6 cellular contexts compared by ENCODE assay signal in the genomic region with DNA sequence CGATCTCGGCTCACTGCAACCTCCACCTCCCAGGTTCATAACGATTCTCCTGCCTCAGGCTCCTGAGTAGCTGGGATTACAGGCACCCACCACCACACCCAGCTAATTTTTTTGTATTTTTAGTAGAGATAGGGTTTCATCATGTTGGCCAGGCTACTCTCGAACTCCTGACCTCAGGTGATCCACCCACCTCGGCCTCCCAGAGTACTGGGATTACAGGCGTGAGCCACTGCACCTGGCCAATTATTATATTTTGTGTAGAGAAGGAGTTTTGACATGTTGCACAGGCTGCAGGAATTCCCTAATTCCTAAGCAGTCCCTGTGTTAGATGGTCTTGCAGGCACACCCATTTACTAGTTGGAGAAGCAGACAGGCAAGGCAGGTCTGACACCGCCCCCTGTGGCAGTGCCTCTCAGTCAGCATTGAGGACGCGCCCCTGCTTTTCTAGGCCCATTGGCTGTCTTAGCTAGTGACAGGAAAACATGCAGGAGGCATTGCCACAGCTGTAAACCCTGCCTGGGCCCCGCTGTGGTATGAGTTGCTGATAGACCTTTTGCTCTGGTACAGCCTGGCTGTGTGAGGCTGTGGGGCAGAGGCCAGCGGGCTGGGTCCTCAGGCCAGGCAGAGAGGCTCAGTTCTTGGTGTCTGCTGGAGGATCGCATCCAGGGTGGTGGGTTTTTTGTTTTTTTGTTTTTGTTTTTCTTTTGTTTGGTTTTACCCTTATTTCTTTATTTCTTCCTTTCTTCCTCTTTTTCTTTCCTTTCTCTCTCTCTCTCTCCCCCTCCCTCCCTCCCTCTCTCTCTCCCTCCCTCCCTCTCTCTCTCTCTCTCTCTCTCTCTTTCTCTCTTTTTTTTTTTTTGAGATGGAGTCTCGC. TPM values are rescaled to one million over a fixed set of nuclear protein-coding genes. Genes with fewer than 3 reads are reported as not detected.
A peak's percentile ranks its signal among the peaks of the same experiment; 100 is the strongest.
DNase-seq lines count a peak whose midpoint lies in the region; ATAC-seq and TF ChIP-seq lines count a peak whose summit lies in the region.
"Not testable (repeated sequence)": the region's sequence is repeated elsewhere in the genome, so short reads cannot be mapped to it uniquely, and the experiment has no call there.

No MANE protein-coding gene starts in this region.

- not testable (repeated sequence) for H2AFZ ChIP-seq in trophoblast cell (ENCODE audit: insufficient read depth, low read length, poor library complexity)

- ATAC-seq in Panc1: peak; percentile 47

- CTCF ChIA-PET in Panc1 (lab: Charles Lee): not testable (repeated sequence)

- not testable (repeated sequence) for H3K14ac ChIP-seq in trophoblast cell (ENCODE audit: low read length)

- H3K9ac ChIP-seq in trophoblast cell (ENCODE audit: low read length): not testable (repeated sequence)

- POLR2A ChIA-PET in Panc1 (lab: Charles Lee): not testable (repeated sequence)

- not testable (repeated sequence) for H4K12ac ChIP-seq in trophoblast cell (ENCODE audit: low read depth, low read length)

- H3K27me3 ChIP-seq in Panc1 (ENCODE audit: control insufficient read depth, insufficient read depth, low read length); trophoblast cell (ENCODE audit: insufficient read depth, low read length); thyroid gland: not testable (repeated sequence)

- H2BK5ac ChIP-seq in trophoblast cell (ENCODE audit: low read depth, low read length, poor library complexity): not testable (repeated sequence)

- BruUV-seq in Panc1 (replicated peaks; lab: Mats Ljungman, UMichigan): not testable (repeated sequence)

- in situ Hi-C loops in Panc1 (cut with HindIII; ENCODE audit: low pct_unique_long_range_greater_than_20kb, low sequenced_read_pairs): not testable (repeated sequence)

- H4K8ac ChIP-seq in trophoblast cell (ENCODE audit: low read depth, low read length): not testable (repeated sequence)

- no CpG with 5 or more reads among the region's 13 CpGs for WGBS in trophoblast cell (ENCODE audit: extremely low coverage, insufficient coverage, insufficient read length)
- WGBS in thyroid gland, 2 donors: 74 to 78% methylated on average over 10 to 11 of the region's 13 CpGs

- not testable (repeated sequence) for H2AK5ac ChIP-seq in trophoblast cell (ENCODE audit: low read length)

- H3K4ac ChIP-seq in trophoblast cell (ENCODE audit: low read depth, low read length): not testable (repeated sequence)

- TF ChIP-seq POLR2A in thyroid gland (IDR thresholded peaks at IDR 0.05): not testable (repeated sequence)

- H3K23ac ChIP-seq in trophoblast cell (ENCODE audit: low read length): not testable (repeated sequence)

- H3K79me2 ChIP-seq in trophoblast cell (ENCODE audit: control insufficient read depth, insufficient read depth, low read length, poor library complexity): not testable (repeated sequence)

- intact Hi-C loops in Panc1 (cut with micrococcal nuclease; ENCODE audit: unreplicated experiment): not testable (repeated sequence)
- intact Hi-C loops in thyroid gland (cut with DNase I): loop anchor here (10.0 kb wide), 1 partner anchor 47 kb away; no protein-coding TSS in a partner anchor

- H3K4me1 ChIP-seq in Panc1 (ENCODE audit: control insufficient read depth, insufficient read depth, low read length): peaks cover 43% of the 10 kb centered on the region
- H3K4me1 ChIP-seq in trophoblast cell (ENCODE audit: control insufficient read depth in 1 of 2, insufficient read depth in 2 of 2, low read length in 2 of 2): peaks cover 12 to 21% of the 10 kb centered on the region in 2 experiments
- H3K4me1 ChIP-seq in thyroid gland: peaks cover 25 to 42% of the 10 kb centered on the region in 2 donors

- H3K18ac ChIP-seq in trophoblast cell (ENCODE audit: low read length): not testable (repeated sequence)

- H3K4me2 ChIP-seq in trophoblast cell (ENCODE audit: low read length): not testable (repeated sequence)

- H3K9me3 Mint-ChIP-seq in activated T-cell treated with anti-CD3 and anti-CD28 coated beads, Interleukin-2, amount 50 U/mL, for 24 hours: not testable (repeated sequence)

- peak; percentile 59 for DNase-seq in GM19238 (ENCODE audit: insufficient read length, low spot score)
- DNase-seq in Panc1 (ENCODE audit: low read depth, low spot score): not testable (repeated sequence)
- DNase-seq in activated T-cell treated with anti-CD3 and anti-CD28 coated beads, Interleukin-2, amount 50 U/mL, for 24 hours: peak; percentile 77
- DNase-seq in fibroblast of villous mesenchyme (ENCODE audit: low read depth): peak; percentile 87
- DNase-seq in trophoblast cell: peak; percentile 93 to 98
- DNase-seq in thyroid gland: peak; percentile 49 to 54

- peaks cover 31% of the 10 kb centered on the region for H3K36me3 Mint-ChIP-seq in activated T-cell treated with anti-CD3 and anti-CD28 coated beads, Interleukin-2, amount 50 U/mL, for 24 hours (ENCODE audit: low read depth)

- H3K27me3 Mint-ChIP-seq in activated T-cell treated with anti-CD3 and anti-CD28 coated beads, Interleukin-2, amount 50 U/mL, for 24 hours: not testable (repeated sequence)

- H3K79me1 ChIP-seq in trophoblast cell (ENCODE audit: low read length): not testable (repeated sequence)

- H4K91ac ChIP-seq in trophoblast cell (ENCODE audit: low read depth, low read length): not testable (repeated sequence)

- H3K4me3 ChIP-seq in Panc1 (ENCODE audit: low read depth in 2 of 2, low read length in 2 of 2); fibroblast of villous mesenchyme (ENCODE audit: low read depth, low read length); trophoblast cell (ENCODE audit: low read depth, low read length); thyroid gland (replicated peaks in 1 of 3): not testable (repeated sequence)

- H2BK120ac ChIP-seq in trophoblast cell (ENCODE audit: insufficient read depth, low read length, poor library complexity): not testable (repeated sequence)

- TF ChIP-seq CTCF in Panc1 (IDR thresholded peaks at IDR 0.05); thyroid gland (IDR thresholded peaks at IDR 0.05): not testable (repeated sequence)
- TF ChIP-seq CTCF in fibroblast of villous mesenchyme (IDR thresholded peaks at IDR 0.05; ENCODE audit: insufficient read depth, low read depth, low read length): peak; percentile 57

- peak overlapping the region; percentile 73 for H3K27ac Mint-ChIP-seq in activated T-cell treated with anti-CD3 and anti-CD28 coated beads, Interleukin-2, amount 50 U/mL, for 24 hours

- H3K36me3 ChIP-seq in Panc1 (ENCODE audit: control insufficient read depth, insufficient read depth, low read length); trophoblast cell (ENCODE audit: control insufficient read depth in 1 of 2, insufficient read depth in 2 of 2, low read length in 2 of 2); thyroid gland: not testable (repeated sequence)

- H2BK12ac ChIP-seq in trophoblast cell (ENCODE audit: low read length): not testable (repeated sequence)

- H3K4me3 Mint-ChIP-seq in activated T-cell treated with anti-CD3 and anti-CD28 coated beads, Interleukin-2, amount 50 U/mL, for 24 hours: not testable (repeated sequence)

- not testable (repeated sequence) for H3K9me3 ChIP-seq in Panc1 (ENCODE audit: control insufficient read depth, insufficient read depth, low read depth, low read length); trophoblast cell (ENCODE audit: insufficient read depth, low read depth, low read length); thyroid gland

- H3K4me1 Mint-ChIP-seq in activated T-cell treated with anti-CD3 and anti-CD28 coated beads, Interleukin-2, amount 50 U/mL, for 24 hours (ENCODE audit: low read depth): peaks cover 53% of the 10 kb centered on the region

- H3K27ac ChIP-seq in Panc1 (ENCODE audit: low read length): peak overlapping the region; percentile 78
- not testable (repeated sequence) for H3K27ac ChIP-seq in trophoblast cell (ENCODE audit: low read depth, low read length)
- H3K27ac ChIP-seq in thyroid gland: peak overlapping the region in 2 of 3 donors; percentile 29 to 43

RNA-seq across cellular contexts. Expression of a gene that starts 20.5 kb away (rescaled TPM):
- total RNA-seq in Panc1 (2021; ENCODE audit: unreplicated experiment) (180 TPM), fibroblast of villous mesenchyme (216 and 357 TPM in 2 replicates), thyroid gland (100 to 1,000 TPM; 208 to 584 (median 422) TPM)
- polyA plus RNA-seq in Panc1 (2012; ENCODE audit: insufficient read length): 341 TPM
- 157 and 159 TPM in 2 replicates for polyA plus RNA-seq in trophoblast cell (2013)

RNA-seq across cellular contexts. Expression of a gene that starts 22.0 kb away (rescaled TPM):
- total RNA-seq in Panc1 (2021; ENCODE audit: unreplicated experiment) (233 TPM), fibroblast of villous mesenchyme (27.4 and 32.0 TPM in 2 replicates), thyroid gland (100 to 1,000 TPM in 2 of 4 donors, 10 to 100 TPM in 2; 75.5 to 126 (median 99.0) TPM)
- polyA plus RNA-seq in Panc1 (2012; ENCODE audit: insufficient read length): 250 TPM
- polyA plus RNA-seq in trophoblast cell (2013): 261 and 265 TPM in 2 replicates

RNA-seq across cellular contexts. Expression of a gene that starts 31.5 kb away (rescaled TPM):
- total RNA-seq in Panc1 (2021; ENCODE audit: unreplicated experiment) (not detected), fibroblast of villous mesenchyme (not detected in 2 replicates), thyroid gland (not detected)
- not detected for polyA plus RNA-seq in Panc1 (2012; ENCODE audit: insufficient read length)
- polyA plus RNA-seq in trophoblast cell (2013): not detected in 2 replicates

RNA-seq across cellular contexts. Expression of a gene that starts 33.2 kb away (rescaled TPM):
- 149 TPM for total RNA-seq in Panc1 (2021; ENCODE audit: unreplicated experiment)
- 101 TPM for polyA plus RNA-seq in Panc1 (2012; ENCODE audit: insufficient read length)
- 78.0 and 99.3 TPM in 2 replicates for total RNA-seq in fibroblast of villous mesenchyme
- polyA plus RNA-seq in trophoblast cell (2013): 61.8 and 62.4 TPM in 2 replicates
- total RNA-seq in thyroid gland: 10 to 100 TPM; 49.1 to 61.1 (median 55.3) TPM

RNA-seq across cellular contexts. Expression of a gene that starts 55.4 kb away (rescaled TPM):
- 160 TPM for total RNA-seq in Panc1 (2021; ENCODE audit: unreplicated experiment)
- polyA plus RNA-seq in Panc1 (2012; ENCODE audit: insufficient read length): 339 TPM
- 155 and 169 TPM in 2 replicates for total RNA-seq in fibroblast of villous mesenchyme
- 67.2 and 69.0 TPM in 2 replicates for polyA plus RNA-seq in trophoblast cell (2013)
- 10 to 100 TPM; 34.7 to 93.7 (median 55.4) TPM for total RNA-seq in thyroid gland
